In the genomic region with DNA sequence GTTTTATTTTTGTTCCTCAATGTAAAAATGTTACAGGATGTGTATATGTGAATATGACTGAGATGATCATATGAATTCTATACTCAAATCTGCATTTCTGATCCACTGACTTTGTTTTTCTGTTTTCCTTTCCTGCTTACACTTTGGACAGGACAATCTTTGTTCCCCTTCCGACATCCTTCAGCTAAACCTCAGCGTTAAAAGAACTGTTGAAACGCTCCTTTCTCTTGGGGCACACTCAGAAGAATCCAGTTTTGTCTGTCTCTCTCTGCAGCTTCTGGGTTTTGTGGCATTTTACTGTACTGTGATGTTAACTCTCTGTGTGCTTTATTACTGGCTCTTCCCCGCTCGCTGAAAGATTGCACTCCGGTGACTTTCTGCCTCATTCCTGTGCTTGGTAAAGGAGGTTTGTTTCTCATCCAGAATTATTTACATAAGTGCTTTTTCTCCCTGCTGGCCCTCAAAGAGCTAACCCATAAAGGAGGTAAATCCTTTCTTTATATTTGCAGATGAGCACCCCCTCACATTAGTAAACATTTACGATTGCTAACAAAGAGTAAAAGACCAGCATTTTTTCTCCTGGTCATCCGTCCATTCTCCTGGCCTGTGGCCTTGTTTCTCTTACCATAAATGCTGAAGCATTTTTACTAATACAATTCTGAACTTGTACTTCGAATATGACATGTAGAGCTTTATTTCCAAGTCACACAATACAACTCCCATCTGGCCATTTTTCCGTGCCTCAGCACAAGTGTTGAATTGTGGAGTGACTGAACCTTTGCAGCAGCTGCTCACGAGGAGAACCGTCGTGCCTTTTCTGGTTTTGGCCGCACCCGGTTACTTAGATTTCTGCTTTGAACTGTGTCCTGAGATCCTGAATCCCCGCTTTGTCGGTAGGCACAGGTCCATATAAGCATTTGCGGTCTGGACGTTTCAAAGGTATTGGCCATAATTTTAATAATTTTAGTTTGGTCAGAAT, we compare ENCODE assay signal across 1 cellular context.
A peak's percentile ranks its signal among the peaks of the same experiment; 100 is the strongest.
TF ChIP-seq lines count a peak whose summit lies in the region.

No MANE protein-coding gene starts in this region.

TF ChIP-seq in HepG2, 621 proteins besides CTCF, POLR2A, EP300 and RAD21 (continued from another document and continues in another):
- 0 out of 2 replicates have a peak, but pooled peaks have one; percentile 59 for TF ChIP-seq ZNF280D (CRISPR knock-in tag; IDR thresholded peaks at IDR 0.05)
- TF ChIP-seq MEIS1 (CRISPR knock-in tag; IDR thresholded peaks at IDR 0.05; ENCODE audit: borderline replicate concordance) = no peak
- no peak for TF ChIP-seq NR1H2 (CRISPR knock-in tag; IDR thresholded peaks at IDR 0.05; ENCODE audit: borderline replicate concordance, low read depth)
- TF ChIP-seq SSRP1 (CRISPR knock-in tag; IDR thresholded peaks at IDR 0.05) = no peak
- no peak for TF ChIP-seq TMF1 (CRISPR knock-in tag; IDR thresholded peaks at IDR 0.05; ENCODE audit: low read depth)
- TF ChIP-seq RARA (CRISPR knock-in tag; IDR thresholded peaks at IDR 0.05) = peak; percentile 77
- TF ChIP-seq POLR2AphosphoS5 (IDR thresholded peaks at IDR 0.05; ENCODE audit: low read depth, low read length) = no peak
- TF ChIP-seq, protein P1, sequence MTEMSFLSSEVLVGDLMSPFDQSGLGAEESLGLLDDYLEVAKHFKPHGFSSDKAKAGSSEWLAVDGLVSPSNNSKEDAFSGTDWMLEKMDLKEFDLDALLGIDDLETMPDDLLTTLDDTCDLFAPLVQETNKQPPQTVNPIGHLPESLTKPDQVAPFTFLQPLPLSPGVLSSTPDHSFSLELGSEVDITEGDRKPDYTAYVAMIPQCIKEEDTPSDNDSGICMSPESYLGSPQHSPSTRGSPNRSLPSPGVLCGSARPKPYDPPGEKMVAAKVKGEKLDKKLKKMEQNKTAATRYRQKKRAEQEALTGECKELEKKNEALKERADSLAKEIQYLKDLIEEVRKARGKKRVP (CRISPR knock-in tag; IDR thresholded peaks at IDR 0.05) = peak in 1 of 2 experiments; percentile 26; a peak in 1 of 4 replicates
- peak; percentile 90; the same call in 1 of the 2 replicates for TF ChIP-seq MBD4 (IDR thresholded peaks at IDR 0.05; ENCODE audit: borderline replicate concordance, low read length)
- TF ChIP-seq POLR2AphosphoS2 (IDR thresholded peaks at IDR 0.05; ENCODE audit: low read depth, low read length) = no peak
- TF ChIP-seq, protein P2, sequence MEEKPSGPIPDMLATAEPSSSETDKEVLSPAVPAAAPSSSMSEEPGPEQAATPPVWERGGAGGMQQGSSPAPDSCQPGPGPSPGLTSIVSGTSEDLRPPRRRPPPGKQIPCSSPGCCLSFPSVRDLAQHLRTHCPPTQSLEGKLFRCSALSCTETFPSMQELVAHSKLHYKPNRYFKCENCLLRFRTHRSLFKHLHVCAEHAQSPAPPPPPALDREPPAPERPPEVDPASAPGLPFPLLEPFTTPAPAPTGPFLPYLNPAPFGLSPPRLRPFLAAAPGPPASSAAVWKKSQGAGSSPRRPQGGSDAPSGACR (CRISPR knock-in tag; IDR thresholded peaks at IDR 0.05) = no peak
- TF ChIP-seq, protein P3, sequence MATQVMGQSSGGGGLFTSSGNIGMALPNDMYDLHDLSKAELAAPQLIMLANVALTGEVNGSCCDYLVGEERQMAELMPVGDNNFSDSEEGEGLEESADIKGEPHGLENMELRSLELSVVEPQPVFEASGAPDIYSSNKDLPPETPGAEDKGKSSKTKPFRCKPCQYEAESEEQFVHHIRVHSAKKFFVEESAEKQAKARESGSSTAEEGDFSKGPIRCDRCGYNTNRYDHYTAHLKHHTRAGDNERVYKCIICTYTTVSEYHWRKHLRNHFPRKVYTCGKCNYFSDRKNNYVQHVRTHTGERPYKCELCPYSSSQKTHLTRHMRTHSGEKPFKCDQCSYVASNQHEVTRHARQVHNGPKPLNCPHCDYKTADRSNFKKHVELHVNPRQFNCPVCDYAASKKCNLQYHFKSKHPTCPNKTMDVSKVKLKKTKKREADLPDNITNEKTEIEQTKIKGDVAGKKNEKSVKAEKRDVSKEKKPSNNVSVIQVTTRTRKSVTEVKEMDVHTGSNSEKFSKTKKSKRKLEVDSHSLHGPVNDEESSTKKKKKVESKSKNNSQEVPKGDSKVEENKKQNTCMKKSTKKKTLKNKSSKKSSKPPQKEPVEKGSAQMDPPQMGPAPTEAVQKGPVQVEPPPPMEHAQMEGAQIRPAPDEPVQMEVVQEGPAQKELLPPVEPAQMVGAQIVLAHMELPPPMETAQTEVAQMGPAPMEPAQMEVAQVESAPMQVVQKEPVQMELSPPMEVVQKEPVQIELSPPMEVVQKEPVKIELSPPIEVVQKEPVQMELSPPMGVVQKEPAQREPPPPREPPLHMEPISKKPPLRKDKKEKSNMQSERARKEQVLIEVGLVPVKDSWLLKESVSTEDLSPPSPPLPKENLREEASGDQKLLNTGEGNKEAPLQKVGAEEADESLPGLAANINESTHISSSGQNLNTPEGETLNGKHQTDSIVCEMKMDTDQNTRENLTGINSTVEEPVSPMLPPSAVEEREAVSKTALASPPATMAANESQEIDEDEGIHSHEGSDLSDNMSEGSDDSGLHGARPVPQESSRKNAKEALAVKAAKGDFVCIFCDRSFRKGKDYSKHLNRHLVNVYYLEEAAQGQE (IDR thresholded peaks at IDR 0.05; ENCODE audit: borderline replicate concordance in 1 of 2, low read depth in 1 of 2, low read length in 2 of 2) = peak in 1 of 2 experiments; percentile 55; a peak in 1 of 4 replicates
- TF ChIP-seq ELF3 (CRISPR knock-in tag; IDR thresholded peaks at IDR 0.05) = peak; percentile 67; the same call in 1 of the 2 replicates
- TF ChIP-seq ZSCAN31 (CRISPR knock-in tag; IDR thresholded peaks at IDR 0.05; ENCODE audit: low read depth) = no peak
- TF ChIP-seq, protein P4, sequence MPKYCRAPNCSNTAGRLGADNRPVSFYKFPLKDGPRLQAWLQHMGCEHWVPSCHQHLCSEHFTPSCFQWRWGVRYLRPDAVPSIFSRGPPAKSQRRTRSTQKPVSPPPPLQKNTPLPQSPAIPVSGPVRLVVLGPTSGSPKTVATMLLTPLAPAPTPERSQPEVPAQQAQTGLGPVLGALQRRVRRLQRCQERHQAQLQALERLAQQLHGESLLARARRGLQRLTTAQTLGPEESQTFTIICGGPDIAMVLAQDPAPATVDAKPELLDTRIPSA (CRISPR knock-in tag; IDR thresholded peaks at IDR 0.05; ENCODE audit: borderline replicate concordance) = no peak
- TF ChIP-seq ZNF484 (CRISPR knock-in tag; IDR thresholded peaks at IDR 0.05; ENCODE audit: borderline replicate concordance, low read depth) = no peak
- TF ChIP-seq ZSCAN25 (CRISPR knock-in tag; IDR thresholded peaks at IDR 0.05) = peak; percentile 64; the same call in 1 of the 2 replicates
- TF ChIP-seq, protein P5, sequence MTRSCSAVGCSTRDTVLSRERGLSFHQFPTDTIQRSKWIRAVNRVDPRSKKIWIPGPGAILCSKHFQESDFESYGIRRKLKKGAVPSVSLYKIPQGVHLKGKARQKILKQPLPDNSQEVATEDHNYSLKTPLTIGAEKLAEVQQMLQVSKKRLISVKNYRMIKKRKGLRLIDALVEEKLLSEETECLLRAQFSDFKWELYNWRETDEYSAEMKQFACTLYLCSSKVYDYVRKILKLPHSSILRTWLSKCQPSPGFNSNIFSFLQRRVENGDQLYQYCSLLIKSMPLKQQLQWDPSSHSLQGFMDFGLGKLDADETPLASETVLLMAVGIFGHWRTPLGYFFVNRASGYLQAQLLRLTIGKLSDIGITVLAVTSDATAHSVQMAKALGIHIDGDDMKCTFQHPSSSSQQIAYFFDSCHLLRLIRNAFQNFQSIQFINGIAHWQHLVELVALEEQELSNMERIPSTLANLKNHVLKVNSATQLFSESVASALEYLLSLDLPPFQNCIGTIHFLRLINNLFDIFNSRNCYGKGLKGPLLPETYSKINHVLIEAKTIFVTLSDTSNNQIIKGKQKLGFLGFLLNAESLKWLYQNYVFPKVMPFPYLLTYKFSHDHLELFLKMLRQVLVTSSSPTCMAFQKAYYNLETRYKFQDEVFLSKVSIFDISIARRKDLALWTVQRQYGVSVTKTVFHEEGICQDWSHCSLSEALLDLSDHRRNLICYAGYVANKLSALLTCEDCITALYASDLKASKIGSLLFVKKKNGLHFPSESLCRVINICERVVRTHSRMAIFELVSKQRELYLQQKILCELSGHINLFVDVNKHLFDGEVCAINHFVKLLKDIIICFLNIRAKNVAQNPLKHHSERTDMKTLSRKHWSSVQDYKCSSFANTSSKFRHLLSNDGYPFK (CRISPR knock-in tag; IDR thresholded peaks at IDR 0.05; ENCODE audit: borderline replicate concordance) = no peak
- TF ChIP-seq, protein P6, sequence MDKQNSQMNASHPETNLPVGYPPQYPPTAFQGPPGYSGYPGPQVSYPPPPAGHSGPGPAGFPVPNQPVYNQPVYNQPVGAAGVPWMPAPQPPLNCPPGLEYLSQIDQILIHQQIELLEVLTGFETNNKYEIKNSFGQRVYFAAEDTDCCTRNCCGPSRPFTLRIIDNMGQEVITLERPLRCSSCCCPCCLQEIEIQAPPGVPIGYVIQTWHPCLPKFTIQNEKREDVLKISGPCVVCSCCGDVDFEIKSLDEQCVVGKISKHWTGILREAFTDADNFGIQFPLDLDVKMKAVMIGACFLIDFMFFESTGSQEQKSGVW (CRISPR knock-in tag; IDR thresholded peaks at IDR 0.05; ENCODE audit: borderline replicate concordance) = no peak
- TF ChIP-seq ZBTB42 (CRISPR knock-in tag; IDR thresholded peaks at IDR 0.05) = no peak
- TF ChIP-seq MLX (CRISPR knock-in tag; IDR thresholded peaks at IDR 0.05) = peak; percentile 74
- no peak for TF ChIP-seq CEBPG (CRISPR knock-in tag; IDR thresholded peaks at IDR 0.05)
- no peak for TF ChIP-seq MEF2D (CRISPR knock-in tag; IDR thresholded peaks at IDR 0.05)
- TF ChIP-seq, protein P7, sequence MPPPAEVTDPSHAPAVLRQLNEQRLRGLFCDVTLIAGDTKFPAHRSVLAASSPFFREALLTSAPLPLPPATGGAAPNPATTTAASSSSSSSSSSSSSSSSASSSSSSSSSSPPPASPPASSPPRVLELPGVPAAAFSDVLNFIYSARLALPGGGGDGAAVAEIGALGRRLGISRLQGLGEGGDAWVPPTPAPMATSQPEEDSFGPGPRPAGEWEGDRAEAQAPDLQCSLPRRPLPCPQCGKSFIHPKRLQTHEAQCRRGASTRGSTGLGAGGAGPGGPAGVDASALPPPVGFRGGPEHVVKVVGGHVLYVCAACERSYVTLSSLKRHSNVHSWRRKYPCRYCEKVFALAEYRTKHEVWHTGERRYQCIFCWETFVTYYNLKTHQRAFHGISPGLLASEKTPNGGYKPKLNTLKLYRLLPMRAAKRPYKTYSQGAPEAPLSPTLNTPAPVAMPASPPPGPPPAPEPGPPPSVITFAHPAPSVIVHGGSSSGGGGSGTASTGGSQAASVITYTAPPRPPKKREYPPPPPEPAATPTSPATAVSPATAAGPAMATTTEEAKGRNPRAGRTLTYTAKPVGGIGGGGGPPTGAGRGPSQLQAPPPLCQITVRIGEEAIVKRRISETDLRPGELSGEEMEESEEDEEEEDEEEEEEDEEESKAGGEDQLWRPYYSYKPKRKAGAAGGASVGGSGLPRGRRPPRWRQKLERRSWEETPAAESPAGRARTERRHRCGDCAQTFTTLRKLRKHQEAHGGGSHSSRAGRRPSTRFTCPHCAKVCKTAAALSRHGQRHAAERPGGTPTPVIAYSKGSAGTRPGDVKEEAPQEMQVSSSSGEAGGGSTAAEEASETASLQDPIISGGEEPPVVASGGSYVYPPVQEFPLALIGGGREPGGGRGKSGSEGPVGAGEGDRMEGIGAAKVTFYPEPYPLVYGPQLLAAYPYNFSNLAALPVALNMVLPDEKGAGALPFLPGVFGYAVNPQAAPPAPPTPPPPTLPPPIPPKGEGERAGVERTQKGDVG (CRISPR knock-in tag; IDR thresholded peaks at IDR 0.05; ENCODE audit: borderline replicate concordance) = no peak
- TF ChIP-seq SAFB2 (CRISPR knock-in tag; IDR thresholded peaks at IDR 0.05; ENCODE audit: borderline replicate concordance, low read depth) = no peak
- TF ChIP-seq SIX4 (CRISPR knock-in tag; IDR thresholded peaks at IDR 0.05) = 0 out of 2 replicates have a peak, but pooled peaks have one; percentile 21
- peak; percentile 82; the same call in 1 of the 2 replicates for TF ChIP-seq GFI1 (CRISPR knock-in tag; IDR thresholded peaks at IDR 0.05; ENCODE audit: borderline replicate concordance)
- no peak for TF ChIP-seq HNRNPLL (IDR thresholded peaks at IDR 0.05; ENCODE audit: low read depth, low read length, poor library complexity, severe bottlenecking)
- TF ChIP-seq PITX1 (CRISPR knock-in tag; IDR thresholded peaks at IDR 0.05) = peak; percentile 90
- no peak for TF ChIP-seq ZNF282 (IDR thresholded peaks at IDR 0.05; ENCODE audit: partially characterized antibody)
- no peak for TF ChIP-seq ZNF800 (CRISPR knock-in tag; IDR thresholded peaks at IDR 0.05)
- TF ChIP-seq, protein P8, sequence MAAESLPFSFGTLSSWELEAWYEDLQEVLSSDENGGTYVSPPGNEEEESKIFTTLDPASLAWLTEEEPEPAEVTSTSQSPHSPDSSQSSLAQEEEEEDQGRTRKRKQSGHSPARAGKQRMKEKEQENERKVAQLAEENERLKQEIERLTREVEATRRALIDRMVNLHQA (CRISPR knock-in tag; IDR thresholded peaks at IDR 0.05) = no peak
